Comparison of ENCODE assay signal across 21 cellular contexts in the genomic region with DNA sequence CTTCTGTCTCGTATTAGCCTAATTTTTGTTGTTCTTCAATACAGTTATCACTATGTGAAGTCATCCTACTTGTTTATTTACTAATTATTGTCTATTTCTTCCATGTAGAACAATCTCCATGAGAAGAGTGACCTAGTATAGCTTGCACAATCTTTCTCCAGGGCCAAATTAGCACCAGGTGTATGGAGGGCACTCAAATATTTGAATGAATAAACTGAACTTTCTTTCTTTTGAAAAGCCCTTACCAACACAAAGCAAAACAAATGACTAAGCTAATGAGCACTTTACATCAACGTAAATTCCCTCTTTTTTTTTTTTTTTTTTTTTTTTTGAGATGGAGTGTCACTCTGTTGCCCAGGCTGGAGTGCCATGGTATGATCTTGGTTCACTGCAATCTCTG. TPM values are rescaled to one million over a fixed set of nuclear protein-coding genes. Genes with fewer than 3 reads are reported as not detected.
DNase-seq lines count a peak whose midpoint lies in the region; ATAC-seq and TF ChIP-seq lines count a peak whose summit lies in the region.
"Had no signal": no experiment of that assay in that cellular context is flagged by ENCODE, and none has a peak within 500 bp of the region (broad histone marks: within the 10 kb centered on the region; RNA-seq: fewer than 3 reads in every experiment).

No MANE protein-coding gene starts in this region.

- H3K9me3 Mint-ChIP-seq in HFFc6 = no peaks in the 10 kb centered on the region
- H3K9me3 Mint-ChIP-seq: CD14-positive monocyte; T-helper 1 cell treated with Interleukin-12 subunit alpha and Interleukin-12 subunit beta and Interleukin-4 antibody, amounts not matched to agents 30 μg/mL and 1 μg/mL, for 36 hours had no signal

- no peaks in the 10 kb centered on the region for H3K36me3 ChIP-seq in adipocyte (ENCODE audit: control insufficient read depth, insufficient read depth, low read length, severe bottlenecking)
- H3K36me3 ChIP-seq in thoracic aorta = no peaks in the 10 kb centered on the region

- peak overlapping the region; percentile 36 to 45 for H3K27ac ChIP-seq in thoracic aorta
- H3K27ac ChIP-seq: PC-9 had no signal

- H3K4me1 ChIP-seq in adipocyte (ENCODE audit: control insufficient read depth, insufficient read depth, low read length) = peaks cover 26% of the 10 kb centered on the region
- peaks cover 12 to 59% of the 10 kb centered on the region in 2 donors for H3K4me1 ChIP-seq in thoracic aorta (ENCODE audit: control insufficient read depth in 1 of 2, low read depth in 2 of 2)

- H3K27me3 ChIP-seq in adipocyte (replicated peaks; ENCODE audit: control insufficient read depth, insufficient read depth, low read length) = no peaks in the 10 kb centered on the region
- H3K27me3 ChIP-seq in thoracic aorta (replicated peaks; ENCODE audit: insufficient read depth) = no peaks in the 10 kb centered on the region

- H3K27ac Mint-ChIP-seq in HFFc6 (no peak overlapping the region; the same call in 1 of the 2 replicates), T-helper 17 cell (no peak overlapping the region)
- H3K27ac Mint-ChIP-seq: B cell; T-helper 1 cell treated with Interleukin-12 subunit alpha and Interleukin-12 subunit beta and Interleukin-4 antibody, amounts not matched to agents 30 μg/mL and 1 μg/mL, for 36 hours had no signal

- peak; percentile 19 for DNase-seq in NCI-H2029 (lab: John Stamatoyannopoulos, UW)
- no peak for DNase-seq in NCI-H2029 treated with DMSO at 0.1 percent for 48 hours (lab: John Stamatoyannopoulos, UW)
- DNase-seq in EH (ENCODE audit: low read depth) = peak; percentile 6
- peak; percentile 53 for DNase-seq in adipocyte (ENCODE audit: low read depth)
- no peak for DNase-seq in thoracic aorta (ENCODE audit: low spot score)
- no peak for DNase-seq in NCI-H1930 (lab: John Stamatoyannopoulos, UW)
- DNase-seq in HFFc6 = no peak
- no peak for DNase-seq in T-helper 17 cell
- DNase-seq: 8988T, H7, KBM-7, NCI-H1694, NCI-H2107, NCI-H226, NCI-H510A treated with DMSO at 0.1 percent for 48 hours, RPMI8226, SHP77 had no signal

- ATAC-seq in thoracic aorta (ENCODE audit: insufficient number of reproducible peaks, low FRiP score, low read depth) (no peak), T-helper 17 cell (no peak)

- no peaks in the 10 kb centered on the region; the same call in 1 of the 2 replicates for H3K27me3 Mint-ChIP-seq in HFFc6 (ENCODE audit: insufficient read depth)
- peaks cover 20% of the 10 kb centered on the region for H3K27me3 Mint-ChIP-seq in T-helper 17 cell
- H3K27me3 Mint-ChIP-seq: B cell had no signal

- no peak overlapping the region for H3K4me3 Mint-ChIP-seq in HFFc6
- no peak overlapping the region for H3K4me3 Mint-ChIP-seq in T-helper 17 cell
- H3K4me3 Mint-ChIP-seq: B cell; CD14-positive monocyte; T-helper 1 cell treated with Interleukin-12 subunit alpha and Interleukin-12 subunit beta and Interleukin-4 antibody, amounts not matched to agents 30 μg/mL and 1 μg/mL, for 36 hours had no signal

- no peak overlapping the region for H3K4me3 ChIP-seq in adipocyte (ENCODE audit: low read length)
- H3K4me3 ChIP-seq in thoracic aorta = no peak overlapping the region
- H3K4me3 ChIP-seq: PC-9 had no signal

- no peaks in the 10 kb centered on the region for H3K36me3 Mint-ChIP-seq in HFFc6 (ENCODE audit: low read depth)
- H3K36me3 Mint-ChIP-seq in T-helper 17 cell (ENCODE audit: low read depth) = no peaks in the 10 kb centered on the region
- H3K36me3 Mint-ChIP-seq: CD14-positive monocyte had no signal

- H3K9ac ChIP-seq in adipocyte (ENCODE audit: low read length) = no peak overlapping the region

- peaks cover 16% of the 10 kb centered on the region for H3K4me1 Mint-ChIP-seq in HFFc6 (ENCODE audit: low read depth)
- peaks cover 2% of the 10 kb centered on the region for H3K4me1 Mint-ChIP-seq in T-helper 17 cell
- H3K4me1 Mint-ChIP-seq: B cell had no signal

- H3K9me3 ChIP-seq in adipocyte (ENCODE audit: control insufficient read depth, low read length) (no peaks in the 10 kb centered on the region), thoracic aorta (no peaks in the 10 kb centered on the region), T-helper 17 cell (ENCODE audit: control insufficient read depth, low read length, poor library complexity, severe bottlenecking) (no peaks in the 10 kb centered on the region)

- TF ChIP-seq CTCF in thoracic aorta (IDR thresholded peaks at IDR 0.05) (no peak), HFFc6 (IDR thresholded peaks at IDR 0.05) (no peak)

RNA-seq across cellular contexts. Expression of gene ABTB2, which starts 34.2 kb away (rescaled TPM):
- total RNA-seq in thoracic aorta (10 to 100 TPM; 12.3 to 31.0 TPM), T-helper 17 cell (under 1 TPM; 0.55 to 0.81 TPM)
- total RNA-seq in HFFc6 (2021; fragmentation: NEBNext Ultra II Directional; extraction: Animal tissue kit (Norgen Biotek cat#: 25700)) = 1 to 10 TPM; 2.5 to 3.6 (median 2.8) TPM

Comparison
In these comparisons a context has a peak if more than half of its experiments do, and no peak if none do; other contexts are left out.
1. DNase-seq: peak in NCI-H2029 (single experiment), EH (single experiment) and adipocyte (single experiment); none in NCI-H2029 treated with DMSO at 0.1 percent for 48 hours (single experiment), thoracic aorta (single experiment), NCI-H1930 (0 of 2), HFFc6 (single experiment) and T-helper 17 cell (0 of 3).